Comparison of ENCODE assay signal across 13 cellular contexts in the genomic region with DNA sequence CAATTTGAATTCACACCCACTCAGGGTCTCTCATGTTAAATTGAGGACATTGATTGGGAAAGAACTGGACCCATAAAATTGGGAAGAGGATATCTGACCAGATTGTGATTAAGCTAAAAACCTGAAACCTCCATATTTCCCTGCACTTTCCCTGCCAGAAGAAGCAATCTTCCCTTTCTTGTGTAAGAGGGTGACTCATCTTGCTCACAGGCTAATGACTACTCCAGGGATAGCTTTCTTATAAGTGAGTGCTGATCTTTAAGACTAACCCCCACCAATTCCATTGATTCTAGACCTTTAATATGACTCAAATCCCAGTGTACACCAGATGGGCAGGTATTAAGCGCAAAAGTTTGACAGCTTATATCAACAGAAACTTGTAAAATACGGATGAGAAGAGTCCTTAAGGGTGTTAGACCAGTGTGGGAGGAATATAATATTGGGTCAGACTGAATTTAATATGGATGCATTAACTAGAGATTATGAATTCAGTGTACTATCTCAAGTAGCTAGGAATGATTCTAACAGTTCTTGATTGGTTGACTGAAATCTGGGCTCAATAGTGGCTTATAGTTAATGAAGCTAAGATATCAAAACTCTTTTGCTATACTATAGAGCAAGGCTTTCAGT. TPM values are rescaled to one million over a fixed set of nuclear protein-coding genes. Genes with fewer than 3 reads are reported as not detected.
DNase-seq lines count a peak whose midpoint lies in the region; ATAC-seq and TF ChIP-seq lines count a peak whose summit lies in the region.
"Had no signal": no experiment of that assay in that cellular context is flagged by ENCODE, and none has a peak within 500 bp of the region (broad histone marks: within the 10 kb centered on the region; RNA-seq: fewer than 3 reads in every experiment).

No MANE protein-coding gene starts in this region.

- H3K4me3 ChIP-seq in PC-3 (ENCODE audit: low read length) (no peak overlapping the region), epithelial cell of esophagus (ENCODE audit: low read length) (no peak overlapping the region)
- H3K4me3 ChIP-seq: dorsolateral prefrontal cortex had no signal

- POLR2A ChIA-PET in PC-3 (lab: Charles Lee; ENCODE audit: unreplicated experiment), result no interaction called here

- no peaks in the 10 kb centered on the region for H3K27me3 ChIP-seq in PC-3 (ENCODE audit: low read length)
- H3K27me3 ChIP-seq: dorsolateral prefrontal cortex had no signal

- H4K20me1 ChIP-seq in PC-3 (ENCODE audit: low read length), result no peaks in the 10 kb centered on the region

- no peaks in the 10 kb centered on the region for H3K9me2 ChIP-seq in PC-3 (replicated peaks; ENCODE audit: low read length)

- H3K27ac ChIP-seq in PC-3 (ENCODE audit: low read length), result no peak overlapping the region
- H3K27ac ChIP-seq: dorsolateral prefrontal cortex had no signal

- TF ChIP-seq CTCF in PC-3 (conservative IDR thresholded peaks at IDR 0.05; ENCODE audit: low read depth, low read length), result no peak
- TF ChIP-seq CTCF in epithelial cell of esophagus (IDR thresholded peaks at IDR 0.05; ENCODE audit: insufficient read depth, low read depth, low read length, missing control alignments), result no peak

- no TSS peak for BruUV-seq in PC-3 (replicated peaks; lab: Mats Ljungman, UMichigan)

- H3K79me2 ChIP-seq in PC-3 (ENCODE audit: low read length), result no peaks in the 10 kb centered on the region

- H3K9ac ChIP-seq in PC-3 (ENCODE audit: low read length), result no peak overlapping the region

- ATAC-seq in PC-3 (peak; percentile 69), GM18511 (IDR thresholded peaks at IDR 0.05; ENCODE audit: unreplicated experiment) (no peak)

- peaks cover 22% of the 10 kb centered on the region for H3K4me1 ChIP-seq in PC-3 (ENCODE audit: insufficient read depth, low read length)

- CTCF ChIA-PET in PC-3 (lab: Charles Lee), result no interaction called here

- H3F3A ChIP-seq in PC-3 (ENCODE audit: low read length, unreplicated experiment), result no peaks in the 10 kb centered on the region

- no peaks in the 10 kb centered on the region for H3K9me3 ChIP-seq in PC-3 (ENCODE audit: low read length)

- DNase-seq in GM03348 (ENCODE audit: low spot score) (peak; percentile 69), PC-3 (peak; percentile 77), epithelial cell of esophagus (ENCODE audit: low read depth) (peak; percentile 93), renal cortical epithelial cell (ENCODE audit: low read depth) (peak; percentile 93), hippocampal formation (lab: John Stamatoyannopoulos, UW) (no peak), DMS79 (lab: John Stamatoyannopoulos, UW) (no peak), KG1 (lab: John Stamatoyannopoulos, UW) (no peak)
- DNase-seq: activated CD8-positive, alpha-beta memory T cell treated with anti-CD3 and anti-CD28 coated beads for 24 hours; activated naive CD4-positive, alpha-beta T cell treated with anti-CD3 and anti-CD28 coated beads, Interleukin-2, amount 50 U/mL, for 16 hours; dorsolateral prefrontal cortex; midbrain; NCI-H1694 treated with DMSO at 0.1 percent for 48 hours had no signal

- no peaks in the 10 kb centered on the region for H3K36me3 ChIP-seq in PC-3 (ENCODE audit: low read depth, low read length)

- H3K4me2 ChIP-seq in PC-3 (ENCODE audit: low read length), result peak overlapping the region; percentile 36; the same call in 1 of the 2 replicates

- no peak overlapping the region for H2AFZ ChIP-seq in PC-3 (ENCODE audit: low read length)

- intact Hi-C loops in PC-3 (cut with micrococcal nuclease), result loop anchor here (10.0 kb wide), 1 partner anchor 203 kb away; no protein-coding TSS in a partner anchor

RNA-seq across cellular contexts. Expression of a gene that starts 12.1 kb away (rescaled TPM):
- total RNA-seq in PC-3 (2014; rRNA removed), result not detected in 2 replicates
- 6.1 and 9.2 TPM in 2 replicates for total RNA-seq in renal cortical epithelial cell

Comparison
In these comparisons a context has a peak if more than half of its experiments do, and no peak if none do; other contexts are left out.
1. DNase-seq: peak in GM03348 (single experiment), PC-3 (single experiment), epithelial cell of esophagus (single experiment) and renal cortical epithelial cell (single experiment); none in hippocampal formation (0 of 2), DMS79 (single experiment) and KG1 (single experiment).